In the genomic region with DNA sequence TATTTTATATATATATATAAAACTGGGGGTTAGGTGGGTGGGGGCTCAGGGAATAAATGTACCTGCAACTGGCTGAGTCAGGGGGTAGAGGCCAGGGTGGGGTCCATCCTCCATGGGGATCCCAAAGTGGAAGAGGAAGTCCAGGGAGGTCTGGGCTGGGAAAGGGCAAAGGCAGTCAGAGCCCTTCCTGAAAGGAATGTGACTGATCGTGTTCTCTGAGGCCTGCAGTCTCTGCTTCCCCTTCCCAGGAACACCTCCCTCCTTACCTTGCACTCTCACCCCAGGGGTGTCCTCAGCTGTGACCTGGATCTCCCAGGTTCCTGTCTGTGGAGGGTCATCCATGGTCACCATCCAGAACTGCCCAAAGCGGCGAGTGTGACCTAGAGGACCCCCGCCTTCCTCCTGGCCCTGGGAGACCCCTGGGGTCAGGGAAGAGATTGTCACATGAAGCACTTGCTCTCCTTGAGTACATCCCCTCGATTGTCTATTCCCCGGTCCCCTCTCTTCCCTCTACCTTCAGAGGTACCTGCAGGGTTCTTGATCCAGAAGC, we compare ENCODE assay signal across 24 cellular contexts. TPM values are rescaled to one million over a fixed set of nuclear protein-coding genes. Genes with fewer than 3 reads are reported as not detected.
"Had no signal": no experiment of that assay in that cellular context is flagged by ENCODE, and none has a peak within 500 bp of the region (broad histone marks: within the 10 kb centered on the region; RNA-seq: fewer than 3 reads in every experiment).

No MANE protein-coding gene starts in this region.

- H3K36me3 ChIP-seq: colonic mucosa, lower lobe of right lung, pancreas, right atrium auricular region had no signal

- DNase-seq: activated CD4-positive, alpha-beta T cell treated with anti-CD3 and anti-CD28 coated beads, Interleukin-2, amount 50 U/mL, for 4 hours; activated CD8-positive, alpha-beta memory T cell treated with anti-CD3 and anti-CD28 coated beads for 24 hours; activated CD8-positive, alpha-beta memory T cell treated with anti-CD3 and anti-CD28 coated beads, Interleukin-2, amount 50 U/mL, for 4 hours; activated naive CD4-positive, alpha-beta T cell treated with Interleukin-2 at 50 U/mL for 16 hours; activated naive CD8-positive, alpha-beta T cell treated with anti-CD3 and anti-CD28 coated beads for 36 hours; activated T-cell treated with anti-CD3 and anti-CD28 coated beads, Interleukin-2, amount 50 U/mL, for 24 hours; central memory CD4-positive, alpha-beta T cell; colonic mucosa; esophagus squamous epithelium; heart left ventricle; islet precursor cell; lower lobe of right lung; naive thymus-derived CD8-positive, alpha-beta T cell; psoas muscle; stimulated activated CD4-positive, alpha-beta T cell treated with anti-CD3 and anti-CD28 coated beads, Interleukin-1b, Interleukin-23, amount 100 ng/mL, for 48 hours; stimulated activated naive CD8-positive, alpha-beta T cell treated with anti-CD3 and anti-CD28 coated beads, Interleukin-15, amount 100 ng/mL, for 72 hours; T-helper 1 cell had no signal

- H3K4me3 ChIP-seq: pancreas had no signal

- H3K4me1 ChIP-seq: colonic mucosa, pancreas, psoas muscle had no signal

- H3K27ac ChIP-seq: colonic mucosa, esophagus squamous epithelium, gastroesophageal sphincter, heart left ventricle, lower lobe of right lung, pancreas, psoas muscle, right atrium auricular region, tibial nerve had no signal

- H3K27me3 ChIP-seq: colonic mucosa, esophagus squamous epithelium, gastroesophageal sphincter, heart left ventricle, pancreas, right atrium auricular region, tibial nerve had no signal

- H3K9me3 ChIP-seq: colonic mucosa, esophagus squamous epithelium, gastroesophageal sphincter, heart left ventricle, lower lobe of right lung, pancreas, psoas muscle, right atrium auricular region, tibial nerve had no signal

- ATAC-seq: gastroesophageal sphincter; left lobe of liver; naive thymus-derived CD8-positive, alpha-beta T cell; pancreas; psoas muscle; stimulated activated naive CD8-positive, alpha-beta T cell treated with anti-CD3 and anti-CD28 coated beads, Interleukin-15, amount 100 ng/mL, for 72 hours had no signal

- FAIRE-seq: astrocyte, pancreas, urothelium cell line had no signal

RNA-seq across cellular contexts. Expression of gene SAPCD1, which starts 4.7 kb away (rescaled TPM):
- total RNA-seq: right atrium auricular region had no signal
- polyA plus RNA-seq: naive thymus-derived CD8-positive, alpha-beta T cell had no signal
